Comparison of ENCODE assay signal across 8 cellular contexts in genomic region chr12:108337235-108338223, GRCh38. TPM values are rescaled to one million over a fixed set of nuclear protein-coding genes. Genes with fewer than 3 reads are reported as not detected.
DNase-seq lines count a peak whose midpoint lies in the region; ATAC-seq, FAIRE-seq and TF ChIP-seq lines count a peak whose summit lies in the region.

No MANE protein-coding gene starts in this region.

- no peak overlapping the region for H2AK5ac ChIP-seq in trophoblast cell (ENCODE audit: low read length)

- H3K9me2 ChIP-seq in PC-3 (replicated peaks; ENCODE audit: low read length) = no peaks in the 10 kb centered on the region

- TF ChIP-seq CTCF in PC-3 (conservative IDR thresholded peaks at IDR 0.05; ENCODE audit: low read depth, low read length) (peak; percentile 81), fibroblast of lung (conservative IDR thresholded peaks at IDR 0.05 in 1 of 2, IDR thresholded peaks at IDR 0.05 in 1 of 2; ENCODE audit: low read depth in 1 of 2, low read length in 2 of 2) (peak; percentile 50)

- H2BK120ac ChIP-seq in trophoblast cell (ENCODE audit: insufficient read depth, low read length, poor library complexity) = no peak overlapping the region

- no peak overlapping the region for H3K4me3 ChIP-seq in PC-3 (ENCODE audit: low read length)
- H3K4me3 ChIP-seq in fibroblast of lung (replicated peaks in 1 of 4; ENCODE audit: control extremely low read depth in 1 of 4, insufficient read depth in 1 of 4, low read depth in 3 of 4, low read length in 4 of 4) = no peak overlapping the region
- H3K4me3 ChIP-seq in trophoblast cell (ENCODE audit: low read depth, low read length) = no peak overlapping the region

- H4K8ac ChIP-seq in trophoblast cell (ENCODE audit: low read depth, low read length) = no peak overlapping the region

- no peak overlapping the region for H4K91ac ChIP-seq in trophoblast cell (ENCODE audit: low read depth, low read length)

- H2BK12ac ChIP-seq in trophoblast cell (ENCODE audit: low read length) = no peak overlapping the region

- BruUV-seq in PC-3 (replicated peaks; lab: Mats Ljungman, UMichigan) = no TSS peak

- no peak overlapping the region for H3K14ac ChIP-seq in trophoblast cell (ENCODE audit: low read length)

- H3K4me2 ChIP-seq in PC-3 (ENCODE audit: low read length) (no peak overlapping the region), fibroblast of lung (ENCODE audit: extremely low read depth, insufficient read depth, low read length) (no peak overlapping the region), trophoblast cell (ENCODE audit: low read length) (no peak overlapping the region)

- no peak overlapping the region for H3K23ac ChIP-seq in trophoblast cell (ENCODE audit: low read length)

- H3K27me3 ChIP-seq in PC-3 (ENCODE audit: low read length) = peaks cover 47% of the 10 kb centered on the region
- H3K27me3 ChIP-seq in fibroblast of lung (ENCODE audit: control insufficient read depth, insufficient read depth, low read length) = peaks cover 5% of the 10 kb centered on the region
- H3K27me3 ChIP-seq in trophoblast cell (ENCODE audit: insufficient read depth, low read length) = no peaks in the 10 kb centered on the region

- ATAC-seq in PC-3 = peak; percentile 88
- ATAC-seq in HG03196 (IDR thresholded peaks at IDR 0.05; ENCODE audit: unreplicated experiment) = no peak

- H2BK5ac ChIP-seq in trophoblast cell (ENCODE audit: low read depth, low read length, poor library complexity) = no peak overlapping the region

- H3K9me3 ChIP-seq in PC-3 (ENCODE audit: low read length) = no peaks in the 10 kb centered on the region
- H3K9me3 ChIP-seq in fibroblast of lung (ENCODE audit: control insufficient read depth, insufficient read depth, low read depth, low read length) = no peaks in the 10 kb centered on the region
- no peaks in the 10 kb centered on the region for H3K9me3 ChIP-seq in trophoblast cell (ENCODE audit: insufficient read depth, low read depth, low read length)

- WGBS in trophoblast cell (ENCODE audit: extremely low coverage, insufficient coverage, insufficient read length) = no CpG with 5 or more reads among the region's 9 CpGs

- DNase-seq in AML-193 (lab: John Stamatoyannopoulos, UW) = peak; percentile 5 to 13
- DNase-seq in GM19239 (ENCODE audit: insufficient read length, low spot score) = peak; percentile 26
- DNase-seq in PC-3 = peak; percentile 56
- peak; percentile 6 to 9 for DNase-seq in fibroblast of lung (ENCODE audit: low read depth in 2 of 2)
- DNase-seq in trophoblast cell = peak; percentile 42 to 75
- DNase-seq in NCI-H510A (lab: John Stamatoyannopoulos, UW) = no peak
- no peak for DNase-seq in DMS79 (lab: John Stamatoyannopoulos, UW)

- intact Hi-C loops in PC-3 (cut with micrococcal nuclease) = loop anchor here (1.0 kb wide), 2 partner anchors 158 to 175 kb away; no protein-coding TSS in a partner anchor

- no peaks in the 10 kb centered on the region for H3K4me1 ChIP-seq in PC-3 (ENCODE audit: insufficient read depth, low read length)
- H3K4me1 ChIP-seq in fibroblast of lung (ENCODE audit: control insufficient read depth, extremely low read depth, insufficient read depth, low read length) = no peaks in the 10 kb centered on the region
- peaks cover 2 to 5% of the 10 kb centered on the region in 2 experiments for H3K4me1 ChIP-seq in trophoblast cell (ENCODE audit: control insufficient read depth in 1 of 2, insufficient read depth in 2 of 2, low read length in 2 of 2)

- H3K79me1 ChIP-seq in trophoblast cell (ENCODE audit: low read length) = no peaks in the 10 kb centered on the region

- no peak overlapping the region for H4K12ac ChIP-seq in trophoblast cell (ENCODE audit: low read depth, low read length)

- H3K27ac ChIP-seq in PC-3 (ENCODE audit: low read length) (no peak overlapping the region), fibroblast of lung (ENCODE audit: insufficient read depth, low read length) (no peak overlapping the region), trophoblast cell (ENCODE audit: low read depth, low read length) (no peak overlapping the region)

- H2AFZ ChIP-seq in PC-3 (ENCODE audit: low read length) = no peak overlapping the region
- no peak overlapping the region for H2AFZ ChIP-seq in fibroblast of lung (ENCODE audit: low read length)
- no peak overlapping the region for H2AFZ ChIP-seq in trophoblast cell (ENCODE audit: insufficient read depth, low read length, poor library complexity)

- H3K36me3 ChIP-seq in PC-3 (ENCODE audit: low read depth, low read length) (no peaks in the 10 kb centered on the region), fibroblast of lung (ENCODE audit: control insufficient read depth, insufficient read depth, low read length) (no peaks in the 10 kb centered on the region), trophoblast cell (ENCODE audit: control insufficient read depth in 1 of 2, insufficient read depth in 2 of 2, low read length in 2 of 2) (no peaks in the 10 kb centered on the region)

- peak; percentile 62 for FAIRE-seq in GM19239 (lab: Jason Lieb, UNC)

- no peak overlapping the region for H3K4ac ChIP-seq in trophoblast cell (ENCODE audit: low read depth, low read length)

- H4K20me1 ChIP-seq in PC-3 (ENCODE audit: low read length) (no peaks in the 10 kb centered on the region), fibroblast of lung (ENCODE audit: control insufficient read depth, extremely low read depth, insufficient read depth, low read length) (no peaks in the 10 kb centered on the region)

- POLR2A ChIA-PET in PC-3 (lab: Charles Lee; ENCODE audit: unreplicated experiment) = no interaction called here

- H3K9ac ChIP-seq in PC-3 (ENCODE audit: low read length) = no peak overlapping the region
- H3K9ac ChIP-seq in fibroblast of lung (ENCODE audit: insufficient read depth, low read length) = no peak overlapping the region
- no peak overlapping the region for H3K9ac ChIP-seq in trophoblast cell (ENCODE audit: low read length)

- H3K79me2 ChIP-seq in PC-3 (ENCODE audit: low read length) (no peaks in the 10 kb centered on the region), fibroblast of lung (ENCODE audit: control insufficient read depth, insufficient read depth, low read length) (no peaks in the 10 kb centered on the region), trophoblast cell (ENCODE audit: control insufficient read depth, insufficient read depth, low read length, poor library complexity) (no peaks in the 10 kb centered on the region)

- no peak overlapping the region for H3K18ac ChIP-seq in trophoblast cell (ENCODE audit: low read length)

- CTCF ChIA-PET in PC-3 (lab: Charles Lee) = no interaction called here

- no peaks in the 10 kb centered on the region for H3F3A ChIP-seq in PC-3 (ENCODE audit: low read length, unreplicated experiment)

RNA-seq across cellular contexts. Expression of gene CMKLR1, which starts 1.6 kb away (rescaled TPM):
- total RNA-seq in PC-3 (2014; rRNA removed) (not detected in 2 replicates), fibroblast of lung (under 0.01 TPM in 1 of 2 replicates, not detected in the other)
- polyA plus RNA-seq in fibroblast of lung = 0.19 and 0.82 TPM in 2 replicates
- polyA plus RNA-seq in fibroblast of lung (2012) = 0.03 and 0.37 TPM in 2 replicates
- polyA minus RNA-seq in fibroblast of lung (ENCODE audit: low replicate concordance) = 18.0 TPM in 1 of 2 replicates, not detected in the other
- 0.08 and 0.21 TPM in 2 replicates for polyA plus RNA-seq in trophoblast cell (2013)

Comparison
In these comparisons a context has a peak if more than half of its experiments do, and no peak if none do; other contexts are left out.
1. DNase-seq: peak in AML-193 (2 of 2), GM19239 (single experiment), PC-3 (single experiment), fibroblast of lung (2 of 2) and trophoblast cell (2 of 2); none in NCI-H510A (single experiment) and DMS79 (single experiment).